In the genomic region with DNA sequence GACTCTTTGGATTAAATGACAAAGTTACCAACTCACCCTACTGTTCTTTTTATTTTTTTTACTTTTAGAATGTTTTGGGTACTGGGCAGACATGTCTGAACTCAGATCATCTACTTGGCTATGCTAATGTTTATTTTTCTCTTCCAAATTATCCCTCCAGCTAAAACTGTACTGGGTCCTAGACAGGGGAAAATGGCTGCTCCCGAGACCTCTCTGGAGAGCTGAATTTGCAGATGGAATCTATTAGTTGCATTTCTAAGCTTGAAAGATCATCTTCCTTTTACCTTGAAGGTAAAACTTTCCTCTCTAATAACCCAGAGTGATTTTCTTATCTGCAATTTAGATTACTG, we compare ENCODE assay signal across 16 cellular contexts.
"Had no signal": no experiment of that assay in that cellular context is flagged by ENCODE, and none has a peak within 500 bp of the region (broad histone marks: within the 10 kb centered on the region; RNA-seq: fewer than 3 reads in every experiment).

No MANE protein-coding gene starts in this region.

- H3K27me3 ChIP-seq: body of pancreas had no signal

- H3K9me3 Mint-ChIP-seq: activated naive CD4-positive, alpha-beta T cell treated with anti-CD3 and anti-CD28 coated beads, Interleukin-2, amount 50 U/mL, for 72 hours; activated T-cell treated with anti-CD3 and anti-CD28 coated beads, Interleukin-2, amount 50 U/mL, for 4 hours; central memory CD8-positive, alpha-beta T cell; stimulated activated memory B cell treated with anti-CD40 and anti-IgM and Interleukin-4, amounts not matched to agents 10 μg/mL and 1 μg/mL and 100 μg/mL, for 72 hours had no signal

- H3K36me3 Mint-ChIP-seq: activated CD8-positive, alpha-beta memory T cell treated with anti-CD3 and anti-CD28 coated beads, Interleukin-2, amount 10 ng/mL, durations not matched to agents 7 days and 5 days; activated naive CD4-positive, alpha-beta T cell treated with anti-CD3 and anti-CD28 coated beads, Interleukin-2, amount 50 U/mL, for 72 hours; stimulated activated memory B cell treated with anti-CD40 and anti-IgM and Interleukin-4, amounts not matched to agents 10 μg/mL and 1 μg/mL and 100 μg/mL, for 72 hours had no signal

- ATAC-seq: activated CD8-positive, alpha-beta memory T cell treated with anti-CD3 and anti-CD28 coated beads, Interleukin-2, amount 10 ng/mL, durations not matched to agents 7 days and 5 days; activated naive CD4-positive, alpha-beta T cell treated with anti-CD3 and anti-CD28 coated beads, Interleukin-2, amount 50 U/mL, for 72 hours; activated T-cell treated with anti-CD3 and anti-CD28 coated beads, Interleukin-2, amount 50 U/mL, for 4 hours; stimulated activated memory B cell treated with anti-CD40 and anti-IgM and Interleukin-4, amounts not matched to agents 10 μg/mL and 1 μg/mL and 100 μg/mL, for 72 hours had no signal

- DNase-seq: activated CD4-positive, alpha-beta T cell treated with anti-CD3 and anti-CD28 coated beads, Interleukin-2, amount 50 U/mL, for 48 hours; activated CD8-positive, alpha-beta memory T cell treated with anti-CD3 and anti-CD28 coated beads, Interleukin-2, amount 10 ng/mL, durations not matched to agents 7 days and 5 days; activated effector memory CD4-positive, alpha-beta T cell treated with anti-CD3 and anti-CD28 coated beads, Interleukin-2, amount 50 U/mL, for 16 hours; activated T-cell treated with anti-CD3 and anti-CD28 coated beads, Interleukin-2, amount 50 U/mL, for 4 hours; amniotic stem cell; cortex of kidney; effector CD4-positive, alpha-beta T cell; glutamatergic neuron; kidney glomerular epithelial cell; midbrain; stimulated activated CD4-positive, alpha-beta T cell treated with anti-CD3 and anti-CD28 coated beads, Interleukin-2, amount 100 ng/mL, for 48 hours had no signal

- H3K79me2 ChIP-seq: parathyroid adenoma had no signal

- H3K4me1 Mint-ChIP-seq: activated CD8-positive, alpha-beta memory T cell treated with anti-CD3 and anti-CD28 coated beads, Interleukin-2, amount 10 ng/mL, durations not matched to agents 7 days and 5 days; central memory CD8-positive, alpha-beta T cell; stimulated activated memory B cell treated with anti-CD40 and anti-IgM and Interleukin-4, amounts not matched to agents 10 μg/mL and 1 μg/mL and 100 μg/mL, for 72 hours had no signal

- H3K27ac ChIP-seq: parathyroid adenoma had no signal

- H3K27me3 Mint-ChIP-seq: central memory CD8-positive, alpha-beta T cell; stimulated activated memory B cell treated with anti-CD40 and anti-IgM and Interleukin-4, amounts not matched to agents 10 μg/mL and 1 μg/mL and 100 μg/mL, for 72 hours had no signal

- H3K4me1 ChIP-seq: parathyroid adenoma had no signal

- H3K27ac Mint-ChIP-seq: activated CD8-positive, alpha-beta memory T cell treated with anti-CD3 and anti-CD28 coated beads, Interleukin-2, amount 10 ng/mL, durations not matched to agents 7 days and 5 days; activated naive CD4-positive, alpha-beta T cell treated with anti-CD3 and anti-CD28 coated beads, Interleukin-2, amount 50 U/mL, for 72 hours; stimulated activated memory B cell treated with anti-CD40 and anti-IgM and Interleukin-4, amounts not matched to agents 10 μg/mL and 1 μg/mL and 100 μg/mL, for 72 hours had no signal

- H3K4me3 Mint-ChIP-seq: activated CD8-positive, alpha-beta memory T cell treated with anti-CD3 and anti-CD28 coated beads, Interleukin-2, amount 10 ng/mL, durations not matched to agents 7 days and 5 days; activated T-cell treated with anti-CD3 and anti-CD28 coated beads, Interleukin-2, amount 50 U/mL, for 4 hours; central memory CD8-positive, alpha-beta T cell; stimulated activated memory B cell treated with anti-CD40 and anti-IgM and Interleukin-4, amounts not matched to agents 10 μg/mL and 1 μg/mL and 100 μg/mL, for 72 hours had no signal

- H3K9me3 ChIP-seq: body of pancreas had no signal

- H3K9ac ChIP-seq: parathyroid adenoma had no signal

- H3K4me3 ChIP-seq: body of pancreas had no signal
